ENCODE assay signal across 2 cellular contexts in the genomic region with DNA sequence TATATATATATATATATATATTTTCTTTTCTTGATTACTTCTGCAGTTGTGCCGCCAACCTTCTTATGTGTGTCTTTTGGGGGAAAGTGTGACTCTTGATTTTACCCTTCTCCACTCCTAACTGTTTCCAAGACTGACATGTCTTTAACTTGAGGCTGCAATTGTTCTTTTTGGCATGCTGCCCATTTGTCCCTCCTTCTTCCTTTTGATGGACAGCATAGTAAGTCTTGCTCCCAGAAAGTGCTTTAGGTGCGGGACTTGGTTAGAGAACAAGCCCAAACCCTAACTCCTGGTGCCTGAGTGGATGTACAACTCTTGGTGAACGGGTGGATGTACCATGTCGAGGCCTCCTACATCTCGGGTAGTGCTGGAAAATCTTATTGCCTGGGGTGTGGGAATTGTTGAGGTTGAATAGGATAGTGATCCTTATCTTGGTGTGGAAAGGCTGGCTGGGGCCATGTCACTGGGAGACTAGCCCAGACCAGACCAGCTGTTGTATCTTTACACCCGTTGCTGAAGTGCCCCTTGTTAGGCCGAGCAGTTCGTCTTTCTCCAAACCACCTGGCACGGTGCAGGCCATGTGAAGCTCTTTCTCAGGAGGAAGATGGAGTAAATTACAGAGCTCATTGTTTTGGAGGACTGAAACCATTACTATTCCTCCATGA.
TF ChIP-seq lines count a peak whose summit lies in the region.

No MANE protein-coding gene starts in this region.

TF ChIP-seq in SK-N-SH, 30 proteins besides CTCF, POLR2A, EP300 and RAD21 (continued from another document):
- TF ChIP-seq, protein P1, sequence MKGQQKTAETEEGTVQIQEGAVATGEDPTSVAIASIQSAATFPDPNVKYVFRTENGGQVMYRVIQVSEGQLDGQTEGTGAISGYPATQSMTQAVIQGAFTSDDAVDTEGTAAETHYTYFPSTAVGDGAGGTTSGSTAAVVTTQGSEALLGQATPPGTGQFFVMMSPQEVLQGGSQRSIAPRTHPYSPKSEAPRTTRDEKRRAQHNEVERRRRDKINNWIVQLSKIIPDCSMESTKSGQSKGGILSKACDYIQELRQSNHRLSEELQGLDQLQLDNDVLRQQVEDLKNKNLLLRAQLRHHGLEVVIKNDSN (IDR thresholded peaks at IDR 0.05; ENCODE audit: borderline replicate concordance, low read depth) = no peak
- TF ChIP-seq, protein P2, sequence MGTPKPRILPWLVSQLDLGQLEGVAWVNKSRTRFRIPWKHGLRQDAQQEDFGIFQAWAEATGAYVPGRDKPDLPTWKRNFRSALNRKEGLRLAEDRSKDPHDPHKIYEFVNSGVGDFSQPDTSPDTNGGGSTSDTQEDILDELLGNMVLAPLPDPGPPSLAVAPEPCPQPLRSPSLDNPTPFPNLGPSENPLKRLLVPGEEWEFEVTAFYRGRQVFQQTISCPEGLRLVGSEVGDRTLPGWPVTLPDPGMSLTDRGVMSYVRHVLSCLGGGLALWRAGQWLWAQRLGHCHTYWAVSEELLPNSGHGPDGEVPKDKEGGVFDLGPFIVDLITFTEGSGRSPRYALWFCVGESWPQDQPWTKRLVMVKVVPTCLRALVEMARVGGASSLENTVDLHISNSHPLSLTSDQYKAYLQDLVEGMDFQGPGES (IDR thresholded peaks at IDR 0.05; ENCODE audit: low read depth, low read length) = no peak
- TF ChIP-seq NFIC (IDR thresholded peaks at IDR 0.05; ENCODE audit: borderline replicate concordance) = peak; percentile 39; the same call in 1 of the 2 replicates
- no peak for TF ChIP-seq SIN3A (IDR thresholded peaks at IDR 0.05; ENCODE audit: borderline replicate concordance, low read depth, low read length)

TF ChIP-seq in SK-N-SH treated with all-trans-retinoic acid at 6 μM for 48 hours, 23 proteins besides CTCF, POLR2A, EP300 and RAD21 (continued from another document):
- TF ChIP-seq, protein P3, sequence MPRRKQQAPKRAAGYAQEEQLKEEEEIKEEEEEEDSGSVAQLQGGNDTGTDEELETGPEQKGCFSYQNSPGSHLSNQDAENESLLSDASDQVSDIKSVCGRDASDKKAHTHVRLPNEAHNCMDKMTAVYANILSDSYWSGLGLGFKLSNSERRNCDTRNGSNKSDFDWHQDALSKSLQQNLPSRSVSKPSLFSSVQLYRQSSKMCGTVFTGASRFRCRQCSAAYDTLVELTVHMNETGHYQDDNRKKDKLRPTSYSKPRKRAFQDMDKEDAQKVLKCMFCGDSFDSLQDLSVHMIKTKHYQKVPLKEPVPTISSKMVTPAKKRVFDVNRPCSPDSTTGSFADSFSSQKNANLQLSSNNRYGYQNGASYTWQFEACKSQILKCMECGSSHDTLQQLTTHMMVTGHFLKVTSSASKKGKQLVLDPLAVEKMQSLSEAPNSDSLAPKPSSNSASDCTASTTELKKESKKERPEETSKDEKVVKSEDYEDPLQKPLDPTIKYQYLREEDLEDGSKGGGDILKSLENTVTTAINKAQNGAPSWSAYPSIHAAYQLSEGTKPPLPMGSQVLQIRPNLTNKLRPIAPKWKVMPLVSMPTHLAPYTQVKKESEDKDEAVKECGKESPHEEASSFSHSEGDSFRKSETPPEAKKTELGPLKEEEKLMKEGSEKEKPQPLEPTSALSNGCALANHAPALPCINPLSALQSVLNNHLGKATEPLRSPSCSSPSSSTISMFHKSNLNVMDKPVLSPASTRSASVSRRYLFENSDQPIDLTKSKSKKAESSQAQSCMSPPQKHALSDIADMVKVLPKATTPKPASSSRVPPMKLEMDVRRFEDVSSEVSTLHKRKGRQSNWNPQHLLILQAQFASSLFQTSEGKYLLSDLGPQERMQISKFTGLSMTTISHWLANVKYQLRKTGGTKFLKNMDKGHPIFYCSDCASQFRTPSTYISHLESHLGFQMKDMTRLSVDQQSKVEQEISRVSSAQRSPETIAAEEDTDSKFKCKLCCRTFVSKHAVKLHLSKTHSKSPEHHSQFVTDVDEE (CRISPR knock-in tag; IDR thresholded peaks at IDR 0.05) = no peak
- no peak for TF ChIP-seq SNAI2 (CRISPR knock-in tag; IDR thresholded peaks at IDR 0.05)
- TF ChIP-seq, protein P4, sequence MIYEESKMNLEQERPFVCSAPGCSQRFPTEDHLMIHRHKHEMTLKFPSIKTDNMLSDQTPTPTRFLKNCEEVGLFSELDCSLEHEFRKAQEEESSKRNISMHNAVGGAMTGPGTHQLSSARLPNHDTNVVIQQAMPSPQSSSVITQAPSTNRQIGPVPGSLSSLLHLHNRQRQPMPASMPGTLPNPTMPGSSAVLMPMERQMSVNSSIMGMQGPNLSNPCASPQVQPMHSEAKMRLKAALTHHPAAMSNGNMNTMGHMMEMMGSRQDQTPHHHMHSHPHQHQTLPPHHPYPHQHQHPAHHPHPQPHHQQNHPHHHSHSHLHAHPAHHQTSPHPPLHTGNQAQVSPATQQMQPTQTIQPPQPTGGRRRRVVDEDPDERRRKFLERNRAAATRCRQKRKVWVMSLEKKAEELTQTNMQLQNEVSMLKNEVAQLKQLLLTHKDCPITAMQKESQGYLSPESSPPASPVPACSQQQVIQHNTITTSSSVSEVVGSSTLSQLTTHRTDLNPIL (CRISPR knock-in tag; IDR thresholded peaks at IDR 0.05; ENCODE audit: low read depth) = no peak
- TF ChIP-seq ESRRG (CRISPR knock-in tag; IDR thresholded peaks at IDR 0.05) = no peak
- no peak for TF ChIP-seq ZNF565 (CRISPR knock-in tag; conservative IDR thresholded peaks at IDR 0.05; ENCODE audit: low read depth)
- TF ChIP-seq BACH2 (CRISPR knock-in tag; IDR thresholded peaks at IDR 0.05; ENCODE audit: borderline replicate concordance) = no peak
- TF ChIP-seq ZFP3 (CRISPR knock-in tag; IDR thresholded peaks at IDR 0.05) = no peak
- no peak for TF ChIP-seq GLIS3 (CRISPR knock-in tag; IDR thresholded peaks at IDR 0.05)
- TF ChIP-seq, protein P5, sequence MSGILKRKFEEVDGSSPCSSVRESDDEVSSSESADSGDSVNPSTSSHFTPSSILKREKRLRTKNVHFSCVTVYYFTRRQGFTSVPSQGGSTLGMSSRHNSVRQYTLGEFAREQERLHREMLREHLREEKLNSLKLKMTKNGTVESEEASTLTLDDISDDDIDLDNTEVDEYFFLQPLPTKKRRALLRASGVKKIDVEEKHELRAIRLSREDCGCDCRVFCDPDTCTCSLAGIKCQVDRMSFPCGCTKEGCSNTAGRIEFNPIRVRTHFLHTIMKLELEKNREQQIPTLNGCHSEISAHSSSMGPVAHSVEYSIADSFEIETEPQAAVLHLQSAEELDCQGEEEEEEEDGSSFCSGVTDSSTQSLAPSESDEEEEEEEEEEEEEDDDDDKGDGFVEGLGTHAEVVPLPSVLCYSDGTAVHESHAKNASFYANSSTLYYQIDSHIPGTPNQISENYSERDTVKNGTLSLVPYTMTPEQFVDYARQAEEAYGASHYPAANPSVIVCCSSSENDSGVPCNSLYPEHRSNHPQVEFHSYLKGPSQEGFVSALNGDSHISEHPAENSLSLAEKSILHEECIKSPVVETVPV (CRISPR knock-in tag; IDR thresholded peaks at IDR 0.05) = no peak
- no peak for TF ChIP-seq TCF4 (CRISPR knock-in tag; IDR thresholded peaks at IDR 0.05; ENCODE audit: borderline replicate concordance)
- TF ChIP-seq ZFP30 (CRISPR knock-in tag; IDR thresholded peaks at IDR 0.05) = no peak
- no peak for TF ChIP-seq RARB (CRISPR knock-in tag; IDR thresholded peaks at IDR 0.05)
